8 cellular contexts compared by ENCODE assay signal in genomic region chr2:160407393-160408204, GRCh38.
DNase-seq lines count a peak whose midpoint lies in the region; ATAC-seq and TF ChIP-seq lines count a peak whose summit lies in the region.

No MANE protein-coding gene starts in this region.

- H3K27ac Mint-ChIP-seq in chondrocyte (ENCODE audit: unreplicated experiment): peak overlapping the region; percentile 97

- peak; percentile 55 for ATAC-seq in GM21825 (IDR thresholded peaks at IDR 0.05; ENCODE audit: unreplicated experiment)
- peak; percentile 84 for ATAC-seq in left lobe of liver

- no peaks in the 10 kb centered on the region for H3K9me3 Mint-ChIP-seq in chondrocyte (ENCODE audit: low read depth)

- peak overlapping the region; percentile 87 for H3K4me3 Mint-ChIP-seq in chondrocyte (ENCODE audit: unreplicated experiment)

- peaks cover 70% of the 10 kb centered on the region for H3K4me1 Mint-ChIP-seq in chondrocyte (ENCODE audit: low read depth)

- H3K36me3 Mint-ChIP-seq in chondrocyte (ENCODE audit: low read depth): no peaks in the 10 kb centered on the region

- H3K27me3 Mint-ChIP-seq in chondrocyte (ENCODE audit: low read depth): no peaks in the 10 kb centered on the region

- TF ChIP-seq CTCF in chondrocyte (IDR thresholded peaks at IDR 0.05): peak; percentile 52

- peak; percentile 90 for DNase-seq in GM03348 (ENCODE audit: low spot score)
- peak; percentile 36 to 57 for DNase-seq in Kasumi-1 (lab: John Stamatoyannopoulos, UW)
- DNase-seq in activated CD4-positive, CD25-positive, alpha-beta regulatory T cell (lab: John Stamatoyannopoulos, UW): peak in 3 of 4 experiments; percentile 20 to 41 (median 30)
- no peak for DNase-seq in chondrocyte (ENCODE audit: low spot score)
- DNase-seq in left lobe of liver (ENCODE audit: low spot score): peak; percentile 65
- DNase-seq in stimulated activated CD4-positive, alpha-beta T cell treated with anti-CD3 and anti-CD28 coated beads, Interleukin-4, amount 100 ng/mL, for 48 hours (ENCODE audit: low read depth in 2 of 2): peak; percentile 28 to 31
- DNase-seq in occipital lobe (lab: John Stamatoyannopoulos, UW): no peak

Comparison
In these comparisons a context has a peak if more than half of its experiments do, and no peak if none do; other contexts are left out.
1. DNase-seq: peak in GM03348 (single experiment), Kasumi-1 (2 of 2), activated CD4-positive, CD25-positive, alpha-beta regulatory T cell (3 of 4), left lobe of liver (single experiment) and stimulated activated CD4-positive, alpha-beta T cell treated with anti-CD3 and anti-CD28 coated beads, Interleukin-4, amount 100 ng/mL, for 48 hours (2 of 2); none in chondrocyte (single experiment) and occipital lobe (single experiment).